Comparison of ENCODE assay signal across 18 cellular contexts in genomic region chr6:71534916-71535315, GRCh38.
DNase-seq lines count a peak whose midpoint lies in the region; ATAC-seq and TF ChIP-seq lines count a peak whose summit lies in the region.
"Had no signal": no experiment of that assay in that cellular context is flagged by ENCODE, and none has a peak within 500 bp of the region (broad histone marks: within the 10 kb centered on the region; RNA-seq: fewer than 3 reads in every experiment).

No MANE protein-coding gene starts in this region.

- H3K79me2 ChIP-seq in PC-9 (ENCODE audit: low read depth) (no peaks in the 10 kb centered on the region), mesendoderm (ENCODE audit: control insufficient read depth, insufficient read depth, low read length) (no peaks in the 10 kb centered on the region), osteoblast (ENCODE audit: insufficient read depth, low read length) (no peaks in the 10 kb centered on the region), mammary epithelial cell (ENCODE audit: insufficient read depth, low read length) (no peaks in the 10 kb centered on the region)

- no peaks in the 10 kb centered on the region for H3K36me3 Mint-ChIP-seq in CD8-positive, alpha-beta memory T cell

- H3K9ac ChIP-seq in mesendoderm (ENCODE audit: low read length) (no peak overlapping the region), mammary epithelial cell (ENCODE audit: insufficient read depth, low read length) (no peak overlapping the region)
- H3K9ac ChIP-seq: BLaER1 had no signal

- H3K79me1 ChIP-seq in mesendoderm (ENCODE audit: low read length), result no peaks in the 10 kb centered on the region

- H2BK15ac ChIP-seq in mesendoderm (replicated peaks; ENCODE audit: low read depth), result no peak overlapping the region

- no peak overlapping the region for H3K56ac ChIP-seq in mesendoderm (ENCODE audit: low read length)

- H3K9me3 Mint-ChIP-seq in CD8-positive, alpha-beta memory T cell, result no peaks in the 10 kb centered on the region
- H3K9me3 Mint-ChIP-seq: CD4-positive, alpha-beta T cell; H9 had no signal

- no peak overlapping the region for H3K18ac ChIP-seq in mesendoderm (ENCODE audit: low read length)

- TF ChIP-seq CTCF in PC-9 (conservative IDR thresholded peaks at IDR 0.05), result no peak
- no peak for TF ChIP-seq CTCF in osteoblast (IDR thresholded peaks at IDR 0.05; ENCODE audit: extremely low read depth, low read depth, low read length)
- no peak for TF ChIP-seq CTCF in mammary epithelial cell (conservative IDR thresholded peaks at IDR 0.05 in 1 of 2, IDR thresholded peaks at IDR 0.05 in 1 of 2; ENCODE audit: extremely low read depth in 1 of 2, insufficient read depth in 1 of 2, low read depth in 1 of 2, low read length in 2 of 2)

- no TSS peak for BruUV-seq in PC-9 (replicated peaks; lab: Mats Ljungman, UMichigan)
- no TSS peak for BruUV-seq in mammary epithelial cell (replicated peaks; lab: Mats Ljungman, UMichigan)

- H2BK120ac ChIP-seq in mesendoderm (ENCODE audit: low read depth, low read length), result no peak overlapping the region

- no peak overlapping the region for H3K23ac ChIP-seq in mesendoderm (ENCODE audit: low read length)

- H3K4me3 ChIP-seq in PC-9, result no peak overlapping the region
- H3K4me3 ChIP-seq in mesendoderm (ENCODE audit: low read length), result no peak overlapping the region
- H3K4me3 ChIP-seq in osteoblast (ENCODE audit: insufficient read depth, low read length), result no peak overlapping the region
- H3K4me3 ChIP-seq in mammary epithelial cell (replicated peaks in 1 of 3; ENCODE audit: insufficient read depth in 1 of 3, low read depth in 2 of 3, low read length in 3 of 3), result no peak overlapping the region
- H3K4me3 ChIP-seq in CD8-positive, alpha-beta memory T cell (ENCODE audit: low read length), result no peak overlapping the region
- H3K4me3 ChIP-seq: BLaER1 had no signal

- CTCF ChIA-PET in PC-9 (lab: Charles Lee) (no interaction called here), mammary epithelial cell (lab: Charles Lee; ENCODE audit: low non-redundant PET) (no interaction called here)
- CTCF ChIA-PET in CD8-positive, alpha-beta memory T cell (lab: Charles Lee), result no interaction called here

- no peak overlapping the region for H3K27ac Mint-ChIP-seq in CD8-positive, alpha-beta memory T cell
- H3K27ac Mint-ChIP-seq: B cell; CD4-positive, alpha-beta T cell; H9 had no signal

- H4K8ac ChIP-seq in mesendoderm (ENCODE audit: low read depth, low read length), result no peak overlapping the region

- no peak overlapping the region for H3K4ac ChIP-seq in mesendoderm (ENCODE audit: low read depth, low read length)

- no peak overlapping the region for H3K4me3 Mint-ChIP-seq in CD8-positive, alpha-beta memory T cell
- H3K4me3 Mint-ChIP-seq: B cell; CD4-positive, alpha-beta T cell; H9 had no signal

- DNase-seq in G401 (ENCODE audit: low spot score) (peak; percentile 64), PC-9 (no peak), mesendoderm (peak; percentile 27), osteoblast (ENCODE audit: insufficient read length, low spot score, missing footprints) (no peak), mammary epithelial cell (no peak)
- DNase-seq in CD8-positive, alpha-beta memory T cell, result no peak
- DNase-seq: Calu3; CD4-positive, alpha-beta T cell; COR-L47; DMS53; DMS79 treated with DMSO at 0.1 percent for 48 hours; H9 had no signal

- H4K5ac ChIP-seq in mesendoderm (ENCODE audit: low read length), result no peak overlapping the region

- WGBS in mesendoderm (ENCODE audit: extremely low coverage, insufficient coverage, low lambda C conversion rate), result no CpG with 5 or more reads among the region's 3 CpGs
- WGBS in mammary epithelial cell (ENCODE audit: low coverage, missing lambda C conversion rate), result 51% methylated on average over 3 of the region's 3 CpGs

- H3K9me2 ChIP-seq in PC-9 (ENCODE audit: insufficient read depth), result no peaks in the 10 kb centered on the region

- 0 out of 2 replicates have a peak, but pooled peaks cover under 1% of the 10 kb centered on the region for H3K4me1 ChIP-seq in PC-9 (replicated peaks; ENCODE audit: insufficient read depth)
- peaks cover 1% of the 10 kb centered on the region for H3K4me1 ChIP-seq in mesendoderm (ENCODE audit: control insufficient read depth, low read depth, low read length)
- H3K4me1 ChIP-seq in osteoblast (ENCODE audit: insufficient read depth, low read length), result peaks cover 6% of the 10 kb centered on the region
- no peaks in the 10 kb centered on the region for H3K4me1 ChIP-seq in mammary epithelial cell (ENCODE audit: insufficient read depth, low read length)
- H3K4me1 ChIP-seq in CD8-positive, alpha-beta memory T cell (ENCODE audit: insufficient read depth, low read length), result no peaks in the 10 kb centered on the region
- H3K4me1 ChIP-seq: BLaER1 had no signal

- H3K27me3 Mint-ChIP-seq in CD8-positive, alpha-beta memory T cell, result peaks cover 2 to 5% of the 10 kb centered on the region in 2 donors

- H3K27ac ChIP-seq in PC-9 (no peak overlapping the region), mesendoderm (ENCODE audit: low read depth, low read length) (no peak overlapping the region), osteoblast (ENCODE audit: low read depth, low read length) (no peak overlapping the region), mammary epithelial cell (ENCODE audit: insufficient read depth, low read depth, low read length) (no peak overlapping the region)
- H3K27ac ChIP-seq in CD8-positive, alpha-beta memory T cell (ENCODE audit: low read depth, low read length), result no peak overlapping the region
- H3K27ac ChIP-seq: 22Rv1, BLaER1, C4-2B had no signal

- H3K27me3 ChIP-seq in PC-9 (ENCODE audit: insufficient read depth, low read depth) (no peaks in the 10 kb centered on the region), mesendoderm (ENCODE audit: insufficient read depth, low read length, poor library complexity) (no peaks in the 10 kb centered on the region), osteoblast (ENCODE audit: insufficient read depth, low read length) (no peaks in the 10 kb centered on the region), mammary epithelial cell (ENCODE audit: insufficient read depth, low read length) (no peaks in the 10 kb centered on the region)
- H3K27me3 ChIP-seq in CD8-positive, alpha-beta memory T cell (ENCODE audit: insufficient read depth, low read length, poor library complexity, severe bottlenecking), result no peaks in the 10 kb centered on the region
- H3K27me3 ChIP-seq: BLaER1 had no signal

- H2BK5ac ChIP-seq in mesendoderm (ENCODE audit: low read length), result no peak overlapping the region

- in situ Hi-C loops in G401 (cut with HindIII; ENCODE audit: low sequenced_read_pairs) (no loop called here), mammary epithelial cell (cut with MboI; ENCODE audit: low sequenced_read_pairs in 2 of 2) (loop anchor here in 1 of 2 donors (10.0 kb wide), 1 partner anchor 550 kb away; no protein-coding TSS in a partner anchor)

- intact Hi-C loops in PC-9 (cut with micrococcal nuclease; ENCODE audit: unreplicated experiment), result loop anchor here (10.0 kb wide), 1 partner anchor 1650 kb away; no protein-coding TSS in a partner anchor
- intact Hi-C loops in mammary epithelial cell (cut with micrococcal nuclease), result loop anchor here (2.0 to 10.0 kb wide), 2 partner anchors 340 to 550 kb away; no protein-coding TSS in a partner anchor

- no peaks in the 10 kb centered on the region for H3F3A ChIP-seq in PC-9 (ENCODE audit: insufficient read depth, low read depth)

- H3K9me3 ChIP-seq in PC-9 (ENCODE audit: insufficient read depth, low read depth), result no peaks in the 10 kb centered on the region
- H3K9me3 ChIP-seq in osteoblast (ENCODE audit: low read depth, low read length), result no peaks in the 10 kb centered on the region
- no peaks in the 10 kb centered on the region for H3K9me3 ChIP-seq in mammary epithelial cell (replicated peaks; ENCODE audit: insufficient read depth, low read length)
- no peaks in the 10 kb centered on the region for H3K9me3 ChIP-seq in CD8-positive, alpha-beta memory T cell (ENCODE audit: low read length)
- H3K9me3 ChIP-seq: BLaER1 had no signal

- H3K4me2 ChIP-seq in PC-9 (no peak overlapping the region), mesendoderm (ENCODE audit: low read length) (no peak overlapping the region), osteoblast (ENCODE audit: insufficient read depth, low read length) (no peak overlapping the region), mammary epithelial cell (ENCODE audit: insufficient read depth, low read depth, low read length) (no peak overlapping the region)
- H3K4me2 ChIP-seq: BLaER1 had no signal

- H4K20me1 ChIP-seq in PC-9 (ENCODE audit: insufficient read depth) (no peaks in the 10 kb centered on the region), osteoblast (ENCODE audit: insufficient read depth, low read length) (no peaks in the 10 kb centered on the region), mammary epithelial cell (ENCODE audit: insufficient read depth, low read length) (no peaks in the 10 kb centered on the region)
- H4K20me1 ChIP-seq: BLaER1 had no signal

- H2AK5ac ChIP-seq in mesendoderm (ENCODE audit: low read length), result no peak overlapping the region

- ATAC-seq in activated CD4-positive, CD25-positive, alpha-beta regulatory T cell treated with anti-CD3 and anti-CD28 coated beads, Interleukin-2, amount 50 U/mL, for 24 hours, result no peak
- ATAC-seq: HCT116 had no signal

- H3K36me3 ChIP-seq in PC-9 (ENCODE audit: low read depth) (no peaks in the 10 kb centered on the region), mesendoderm (ENCODE audit: control insufficient read depth, insufficient read depth, low read length) (no peaks in the 10 kb centered on the region), osteoblast (ENCODE audit: insufficient read depth, low read length) (no peaks in the 10 kb centered on the region), mammary epithelial cell (ENCODE audit: insufficient read depth, low read length) (no peaks in the 10 kb centered on the region)
- H3K36me3 ChIP-seq in CD8-positive, alpha-beta memory T cell (ENCODE audit: insufficient read depth, low read length), result no peaks in the 10 kb centered on the region
- H3K36me3 ChIP-seq: BLaER1 had no signal

- POLR2A ChIA-PET in PC-9 (lab: Charles Lee; ENCODE audit: unreplicated experiment), result interaction anchor here (0.7 kb wide), 1 partner anchor 39 kb away, joined by 3 read pairs; no protein-coding TSS in a partner anchor
- POLR2A ChIA-PET in CD8-positive, alpha-beta memory T cell (lab: Charles Lee), result no interaction called here

- dilution Hi-C loops in mammary epithelial cell (cut with HindIII; ENCODE audit: low sequenced_read_pairs), result no loop called here

- H2AFZ ChIP-seq in PC-9 (peak overlapping the region; percentile 55; the same call in 1 of the 2 replicates), osteoblast (ENCODE audit: low read length) (peak overlapping the region; percentile 25), mammary epithelial cell (ENCODE audit: low read depth, low read length) (no peak overlapping the region)

- no peaks in the 10 kb centered on the region for H3K4me1 Mint-ChIP-seq in CD8-positive, alpha-beta memory T cell
- H3K4me1 Mint-ChIP-seq: B cell had no signal

Comparison
In these comparisons a context has a peak if more than half of its experiments do, and no peak if none do; other contexts are left out.
1. DNase-seq: peak in G401 (single experiment) and mesendoderm (single experiment); none in PC-9 (0 of 2), osteoblast (single experiment), mammary epithelial cell (single experiment) and CD8-positive, alpha-beta memory T cell (0 of 5).